In the genomic region with DNA sequence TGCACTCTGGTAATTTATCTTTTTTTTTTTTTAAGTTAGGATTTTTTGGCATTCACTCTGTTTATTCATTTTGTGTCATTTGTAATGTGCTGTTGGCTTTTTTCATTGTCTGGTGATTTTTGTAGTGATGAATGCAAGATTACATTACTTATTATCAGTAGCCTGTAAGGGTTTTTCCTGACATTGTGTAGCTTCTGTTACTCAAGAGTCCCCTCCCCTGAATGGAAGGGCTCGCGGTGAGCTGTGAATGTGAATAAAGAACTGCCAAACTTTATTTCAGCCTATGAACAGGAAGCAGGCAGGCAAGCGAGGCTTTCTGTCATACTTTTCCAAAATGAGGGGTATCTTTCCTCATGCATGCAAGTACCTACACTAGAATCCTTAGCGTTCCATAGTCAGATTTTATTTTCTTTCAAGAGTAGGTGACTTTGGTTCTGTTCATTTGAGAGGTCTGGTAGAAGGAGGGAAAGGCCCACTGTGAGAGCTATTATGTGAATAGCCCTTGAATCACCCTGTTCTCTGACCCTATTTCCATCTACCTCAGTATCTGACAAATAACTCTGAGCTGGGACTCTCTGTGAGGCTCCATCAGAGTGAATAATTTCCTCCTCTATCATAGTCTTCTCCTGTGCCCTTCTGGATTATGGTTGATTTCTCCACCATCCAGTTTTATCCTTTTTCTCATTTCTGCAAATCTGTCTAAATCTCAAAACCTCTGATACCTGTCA, we compare ENCODE assay signal across 13 cellular contexts.
DNase-seq lines count a peak whose midpoint lies in the region; ATAC-seq and TF ChIP-seq lines count a peak whose summit lies in the region.
"Had no signal": no experiment of that assay in that cellular context is flagged by ENCODE, and none has a peak within 500 bp of the region (broad histone marks: within the 10 kb centered on the region; RNA-seq: fewer than 3 reads in every experiment).

No MANE protein-coding gene starts in this region.

- H3K4me1 ChIP-seq in PC-3 (ENCODE audit: insufficient read depth, low read length) (peaks cover 28% of the 10 kb centered on the region), left lung (peaks cover 0 to 7% of the 10 kb centered on the region in 2 donors)

- H4K20me1 ChIP-seq in PC-3 (ENCODE audit: low read length) = no peaks in the 10 kb centered on the region

- POLR2A ChIA-PET in PC-3 (lab: Charles Lee; ENCODE audit: unreplicated experiment) = no interaction called here

- H3F3A ChIP-seq in PC-3 (ENCODE audit: low read length, unreplicated experiment) = peaks cover 4% of the 10 kb centered on the region

- no peaks in the 10 kb centered on the region for H3K9me2 ChIP-seq in PC-3 (replicated peaks; ENCODE audit: low read length)

- no peaks in the 10 kb centered on the region for H3K9me3 Mint-ChIP-seq in IgD-negative memory B cell

- H3K36me3 ChIP-seq in PC-3 (ENCODE audit: low read depth, low read length) (peaks cover 12% of the 10 kb centered on the region; the same call in 1 of the 2 replicates), left lung (peaks cover 0 to 15% of the 10 kb centered on the region in 2 donors)

- no TSS peak for BruUV-seq in PC-3 (replicated peaks; lab: Mats Ljungman, UMichigan)

- no peak for TF ChIP-seq CTCF in PC-3 (conservative IDR thresholded peaks at IDR 0.05; ENCODE audit: low read depth, low read length)
- TF ChIP-seq CTCF in left lung (IDR thresholded peaks at IDR 0.05) = no peak

- peaks cover 6% of the 10 kb centered on the region for H3K36me3 Mint-ChIP-seq in IgD-negative memory B cell

- ATAC-seq in PC-3 (peak; percentile 11), left lung (peak; percentile 75)

- intact Hi-C loops in PC-3 (cut with micrococcal nuclease) (loop anchor here (2.0 to 5.0 kb wide), 3 partner anchors 16 to 182 kb away; a partner anchor contains a TSS), left lung (cut with DNase I) (loop anchor here in 1 of 2 donors (10.0 kb wide), 1 partner anchor 140 kb away; no protein-coding TSS in a partner anchor)

- H3K79me2 ChIP-seq in PC-3 (ENCODE audit: low read length) = no peaks in the 10 kb centered on the region

- no peaks in the 10 kb centered on the region for H3K9me3 ChIP-seq in PC-3 (ENCODE audit: low read length)
- H3K9me3 ChIP-seq in left lung = no peaks in the 10 kb centered on the region

- DNase-seq in PC-3 (peak; percentile 26), caudate nucleus (lab: John Stamatoyannopoulos, UW) (no peak), left lung (no peak), DMS114 treated with DMSO at 0.1 percent for 48 hours (lab: John Stamatoyannopoulos, UW; ENCODE audit: unreplicated experiment) (no peak), NCI-H1694 treated with DMSO at 0.1 percent for 48 hours (lab: John Stamatoyannopoulos, UW) (no peak)
- DNase-seq in activated CD4-positive, CD25-positive, alpha-beta regulatory T cell treated with anti-CD3 and anti-CD28 coated beads, Interleukin-2, amount 50 U/mL, for 72 hours = no peak
- DNase-seq: COR-L47, DMS153, MM.1S, NCI-H1092 treated with DMSO at 0.1 percent for 48 hours, NCI-H446, NCI-H748 treated with DMSO at 0.1 percent for 48 hours had no signal

- peaks cover 0 to 1% (median 0%) of the 10 kb centered on the region in 3 donors for H3K4me1 Mint-ChIP-seq in IgD-negative memory B cell

- no peak overlapping the region for H3K4me3 Mint-ChIP-seq in IgD-negative memory B cell

- no peak overlapping the region for H2AFZ ChIP-seq in PC-3 (ENCODE audit: low read length)

- H3K4me3 ChIP-seq in PC-3 (ENCODE audit: low read length) (no peak overlapping the region), left lung (no peak overlapping the region)

- H3K4me2 ChIP-seq in PC-3 (ENCODE audit: low read length) = peak overlapping the region; percentile 60

- H3K27me3 Mint-ChIP-seq in IgD-negative memory B cell = no peaks in the 10 kb centered on the region

- H3K27ac ChIP-seq in PC-3 (ENCODE audit: low read length) (peak overlapping the region; percentile 67), caudate nucleus (ENCODE audit: low read depth, low read length) (peak overlapping the region; percentile 37), left lung (no peak overlapping the region)

- peak overlapping the region in 2 of 3 donors; percentile 29 to 54 for H3K27ac Mint-ChIP-seq in IgD-negative memory B cell

- CTCF ChIA-PET in PC-3 (lab: Charles Lee) = no interaction called here

- H3K9ac ChIP-seq in PC-3 (ENCODE audit: low read length) = no peak overlapping the region; the same call in 1 of the 2 replicates

- H3K27me3 ChIP-seq in PC-3 (ENCODE audit: low read length) = no peaks in the 10 kb centered on the region
- H3K27me3 ChIP-seq in left lung = no peaks in the 10 kb centered on the region

Comparison
In these comparisons a context has a peak if more than half of its experiments do, and no peak if none do; other contexts are left out.
1. H3K27ac ChIP-seq: peak in PC-3 (single experiment) and caudate nucleus (single experiment); none in left lung (0 of 2).